1 cellular context compared by ENCODE assay signal in the genomic region with DNA sequence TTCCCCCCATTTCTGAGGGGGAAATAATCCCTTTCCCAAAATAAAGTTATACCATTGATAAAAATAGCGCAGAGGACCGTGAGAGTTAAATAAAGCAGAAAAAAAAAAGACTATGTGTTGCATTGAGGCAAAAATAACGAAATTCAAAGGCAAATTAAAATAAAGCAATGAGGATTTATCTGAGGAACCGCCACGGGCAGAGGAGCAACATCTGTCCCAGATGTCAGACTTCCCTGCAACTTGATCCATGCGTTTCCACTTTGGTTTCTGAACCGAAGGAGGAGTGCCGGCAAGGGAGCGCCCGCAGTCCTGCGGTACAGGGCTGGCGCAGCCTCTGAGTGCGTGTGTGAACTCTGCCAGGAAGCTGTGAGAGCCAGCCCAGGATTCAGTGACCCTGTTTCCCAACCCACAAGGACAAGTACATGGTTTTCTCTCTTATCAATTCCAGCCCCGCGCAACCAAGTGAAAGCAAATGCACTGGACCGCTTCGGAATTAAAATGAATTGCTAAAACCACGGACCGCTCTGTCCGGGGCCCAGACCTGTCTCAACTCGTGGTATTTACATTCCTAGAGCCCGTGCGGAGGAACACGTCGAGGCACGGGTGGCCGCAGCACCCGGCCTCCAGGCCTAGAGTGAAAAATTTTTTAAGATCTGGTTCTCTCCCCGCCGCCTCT.
A peak's percentile ranks its signal among the peaks of the same experiment; 100 is the strongest.
TF ChIP-seq lines count a peak whose summit lies in the region.

No MANE protein-coding gene starts in this region.

TF ChIP-seq in HEK293, 187 proteins besides CTCF, POLR2A, EP300 and RAD21 (continued from another document):
- TF ChIP-seq ZNF785 (tag by site-specific recombination; IDR thresholded peaks at IDR 0.05) = no peak
- TF ChIP-seq ZNF629 (tag by site-specific recombination; IDR thresholded peaks at IDR 0.05) = no peak
- TF ChIP-seq KLF16 (tag by site-specific recombination; IDR thresholded peaks at IDR 0.05) = no peak
- TF ChIP-seq, protein P1, sequence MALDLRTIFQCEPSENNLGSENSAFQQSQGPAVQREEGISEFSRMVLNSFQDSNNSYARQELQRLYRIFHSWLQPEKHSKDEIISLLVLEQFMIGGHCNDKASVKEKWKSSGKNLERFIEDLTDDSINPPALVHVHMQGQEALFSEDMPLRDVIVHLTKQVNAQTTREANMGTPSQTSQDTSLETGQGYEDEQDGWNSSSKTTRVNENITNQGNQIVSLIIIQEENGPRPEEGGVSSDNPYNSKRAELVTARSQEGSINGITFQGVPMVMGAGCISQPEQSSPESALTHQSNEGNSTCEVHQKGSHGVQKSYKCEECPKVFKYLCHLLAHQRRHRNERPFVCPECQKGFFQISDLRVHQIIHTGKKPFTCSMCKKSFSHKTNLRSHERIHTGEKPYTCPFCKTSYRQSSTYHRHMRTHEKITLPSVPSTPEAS (tag by site-specific recombination; IDR thresholded peaks at IDR 0.05) = no peak
- no peak for TF ChIP-seq ZNF112 (tag by site-specific recombination; IDR thresholded peaks at IDR 0.05)
- TF ChIP-seq ZNF558 (tag by site-specific recombination; IDR thresholded peaks at IDR 0.05) = no peak
- TF ChIP-seq SP7 (tag by site-specific recombination; IDR thresholded peaks at IDR 0.05) = no peak
- TF ChIP-seq HOXA7 (CRISPR knock-in tag; IDR thresholded peaks at IDR 0.05; ENCODE audit: borderline replicate concordance) = no peak
- TF ChIP-seq ZNF138 (tag by site-specific recombination; IDR thresholded peaks at IDR 0.05; ENCODE audit: borderline replicate concordance) = no peak
- TF ChIP-seq SALL2 (tag by site-specific recombination; IDR thresholded peaks at IDR 0.05; ENCODE audit: borderline replicate concordance) = no peak
- TF ChIP-seq ZNF155 (tag by site-specific recombination; IDR thresholded peaks at IDR 0.05) = no peak
- TF ChIP-seq ZNF529 (tag by site-specific recombination; IDR thresholded peaks at IDR 0.05; ENCODE audit: insufficient replicate concordance) = no peak
- TF ChIP-seq GLIS1 (tag by site-specific recombination; IDR thresholded peaks at IDR 0.05) = 0 out of 2 replicates have a peak, but pooled peaks have one; percentile 12
- TF ChIP-seq, protein P2, sequence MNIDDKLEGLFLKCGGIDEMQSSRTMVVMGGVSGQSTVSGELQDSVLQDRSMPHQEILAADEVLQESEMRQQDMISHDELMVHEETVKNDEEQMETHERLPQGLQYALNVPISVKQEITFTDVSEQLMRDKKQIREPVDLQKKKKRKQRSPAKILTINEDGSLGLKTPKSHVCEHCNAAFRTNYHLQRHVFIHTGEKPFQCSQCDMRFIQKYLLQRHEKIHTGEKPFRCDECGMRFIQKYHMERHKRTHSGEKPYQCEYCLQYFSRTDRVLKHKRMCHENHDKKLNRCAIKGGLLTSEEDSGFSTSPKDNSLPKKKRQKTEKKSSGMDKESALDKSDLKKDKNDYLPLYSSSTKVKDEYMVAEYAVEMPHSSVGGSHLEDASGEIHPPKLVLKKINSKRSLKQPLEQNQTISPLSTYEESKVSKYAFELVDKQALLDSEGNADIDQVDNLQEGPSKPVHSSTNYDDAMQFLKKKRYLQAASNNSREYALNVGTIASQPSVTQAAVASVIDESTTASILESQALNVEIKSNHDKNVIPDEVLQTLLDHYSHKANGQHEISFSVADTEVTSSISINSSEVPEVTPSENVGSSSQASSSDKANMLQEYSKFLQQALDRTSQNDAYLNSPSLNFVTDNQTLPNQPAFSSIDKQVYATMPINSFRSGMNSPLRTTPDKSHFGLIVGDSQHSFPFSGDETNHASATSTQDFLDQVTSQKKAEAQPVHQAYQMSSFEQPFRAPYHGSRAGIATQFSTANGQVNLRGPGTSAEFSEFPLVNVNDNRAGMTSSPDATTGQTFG (tag by site-specific recombination; IDR thresholded peaks at IDR 0.05; ENCODE audit: borderline replicate concordance) = no peak
- TF ChIP-seq MYNN (tag by site-specific recombination; IDR thresholded peaks at IDR 0.05; ENCODE audit: borderline replicate concordance) = no peak
- TF ChIP-seq ZNF658 (tag by site-specific recombination; IDR thresholded peaks at IDR 0.05) = no peak
- TF ChIP-seq ZXDB (tag by site-specific recombination; IDR thresholded peaks at IDR 0.05) = peak; percentile 47; the same call in 1 of the 2 replicates
- TF ChIP-seq ZNF248 (tag by site-specific recombination; IDR thresholded peaks at IDR 0.05) = no peak
- peak; percentile 25; the same call in 1 of the 2 replicates for TF ChIP-seq ZBTB17 (tag by site-specific recombination; IDR thresholded peaks at IDR 0.05)
- no peak for TF ChIP-seq ZNF292 (tag by site-specific recombination; IDR thresholded peaks at IDR 0.05; ENCODE audit: borderline replicate concordance, low read depth)
- TF ChIP-seq SP2 (tag by site-specific recombination; IDR thresholded peaks at IDR 0.05) = peak; percentile 42
- no peak for TF ChIP-seq ZNF335 (tag by site-specific recombination; conservative IDR thresholded peaks at IDR 0.05)
- no peak for TF ChIP-seq ZNF707 (tag by site-specific recombination; IDR thresholded peaks at IDR 0.05)
- no peak for TF ChIP-seq ZNF146 (tag by site-specific recombination; IDR thresholded peaks at IDR 0.05)
- no peak for TF ChIP-seq ZNF664 (tag by site-specific recombination; IDR thresholded peaks at IDR 0.05)
- TF ChIP-seq ZNF416 (tag by site-specific recombination; IDR thresholded peaks at IDR 0.05) = no peak
- TF ChIP-seq ZBTB26 (tag by site-specific recombination; optimal IDR thresholded peaks at IDR 0.05) = peak; percentile 30
- no peak for TF ChIP-seq ZNF423 (tag by site-specific recombination; IDR thresholded peaks at IDR 0.05)
- no peak for TF ChIP-seq YY1 (tag by site-specific recombination; IDR thresholded peaks at IDR 0.05)
- TF ChIP-seq ZNF391 (tag by site-specific recombination; IDR thresholded peaks at IDR 0.05; ENCODE audit: borderline replicate concordance, low read depth) = no peak
- TF ChIP-seq ZEB2 (tag by site-specific recombination; IDR thresholded peaks at IDR 0.05) = 0 out of 2 replicates have a peak, but pooled peaks have one; percentile 19
- TF ChIP-seq ZNF488 (tag by site-specific recombination; IDR thresholded peaks at IDR 0.05) = no peak
- no peak for TF ChIP-seq ZNF561 (tag by site-specific recombination; IDR thresholded peaks at IDR 0.05; ENCODE audit: borderline replicate concordance)
- TF ChIP-seq, protein P3, sequence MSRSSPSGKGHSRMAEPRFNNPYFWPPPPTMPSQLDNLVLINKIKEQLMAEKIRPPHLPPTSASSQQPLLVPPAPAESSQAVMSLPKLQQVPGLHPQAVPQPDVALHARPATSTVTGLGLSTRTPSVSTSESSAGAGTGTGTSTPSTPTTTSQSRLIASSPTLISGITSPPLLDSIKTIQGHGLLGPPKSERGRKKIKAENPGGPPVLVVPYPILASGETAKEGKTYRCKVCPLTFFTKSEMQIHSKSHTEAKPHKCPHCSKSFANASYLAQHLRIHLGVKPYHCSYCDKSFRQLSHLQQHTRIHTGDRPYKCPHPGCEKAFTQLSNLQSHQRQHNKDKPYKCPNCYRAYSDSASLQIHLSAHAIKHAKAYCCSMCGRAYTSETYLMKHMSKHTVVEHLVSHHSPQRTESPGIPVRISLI (tag by site-specific recombination; IDR thresholded peaks at IDR 0.05) = no peak
